22 cellular contexts compared by ENCODE assay signal in genomic region chr20:38554986-38555385, GRCh38. TPM values are rescaled to one million over a fixed set of nuclear protein-coding genes. Genes with fewer than 3 reads are reported as not detected.
DNase-seq lines count a peak whose midpoint lies in the region; ATAC-seq and TF ChIP-seq lines count a peak whose summit lies in the region.
"Had no signal": no experiment of that assay in that cellular context is flagged by ENCODE, and none has a peak within 500 bp of the region (broad histone marks: within the 10 kb centered on the region; RNA-seq: fewer than 3 reads in every experiment).

No MANE protein-coding gene starts in this region.

- DNase-seq in NB4 (ENCODE audit: low read depth) (peak; percentile 4), iris pigment epithelial cell (ENCODE audit: low read depth) (peak; percentile 58), renal cortical epithelial cell (ENCODE audit: low read depth) (peak; percentile 31), islet precursor cell (no peak), upper lobe of left lung (no peak), hippocampal formation (lab: John Stamatoyannopoulos, UW) (no peak)
- DNase-seq: BE2C; CD4-positive, CD25-positive, alpha-beta regulatory T cell; EL; GF-D8; GOT3; NCI-H1694; NCI-H2081; NCI-H2171 treated with DMSO at 0.1 percent for 48 hours; NCI-H524 treated with DMSO at 0.1 percent for 48 hours; NCI-H82; OCI-M1; SJCRH30 had no signal

- no peaks in the 10 kb centered on the region for H3K27me3 ChIP-seq in upper lobe of left lung
- H3K27me3 ChIP-seq: BE2C, SJCRH30 had no signal

- WGBS in upper lobe of left lung, 2 donors = 82 to 97% methylated on average over 2 of the region's 2 CpGs

- TF ChIP-seq POLR2A in NB4 (IDR thresholded peaks at IDR 0.05; ENCODE audit: extremely low read depth, insufficient read length) = no peak
- no peak for TF ChIP-seq POLR2A in upper lobe of left lung (IDR thresholded peaks at IDR 0.05)

- H3K4me3 ChIP-seq in NB4 (ENCODE audit: low read depth, low read length) (no peak overlapping the region), upper lobe of left lung (no peak overlapping the region)
- H3K4me3 ChIP-seq: SJCRH30 had no signal

- TF ChIP-seq CTCF in C4-2B (conservative IDR thresholded peaks at IDR 0.05) = no peak
- no peak for TF ChIP-seq CTCF in NB4 (IDR thresholded peaks at IDR 0.05; ENCODE audit: low read depth, low read length)
- TF ChIP-seq CTCF in upper lobe of left lung (IDR thresholded peaks at IDR 0.05) = no peak

- no peaks in the 10 kb centered on the region for H3K9me3 ChIP-seq in upper lobe of left lung
- H3K9me3 ChIP-seq: BE2C, SJCRH30 had no signal

- H3K27ac ChIP-seq in C4-2B (peak overlapping the region; percentile 70; the same call in 1 of the 2 replicates), upper lobe of left lung (no peak overlapping the region)
- H3K27ac ChIP-seq: SJCRH30 had no signal

- no peak for ATAC-seq in upper lobe of left lung (ENCODE audit: low FRiP score in 2 of 2)
- ATAC-seq: HCT116 had no signal

- TF ChIP-seq EP300 in upper lobe of left lung (IDR thresholded peaks at IDR 0.05) = no peak

- H3K36me3 ChIP-seq in upper lobe of left lung = peaks cover 24 to 99% (median 53%) of the 10 kb centered on the region in 4 donors

- no peaks in the 10 kb centered on the region for H3K4me1 ChIP-seq in upper lobe of left lung
- H3K4me1 ChIP-seq: BE2C, SJCRH30 had no signal

RNA-seq across cellular contexts. Expression of gene ADIG, which starts 26.0 kb away (rescaled TPM):
- total RNA-seq in renal cortical epithelial cell = not detected in 2 replicates
- under 1 TPM in 1 of 6 donors, not detected in 5; 0.29 TPM for total RNA-seq in upper lobe of left lung
- total RNA-seq: A673; CD4-positive, CD25-positive, alpha-beta regulatory T cell; LHCN-M2; SJCRH30 had no signal

RNA-seq across cellular contexts. Expression of gene ARHGAP40, which starts 46.6 kb away (rescaled TPM):
- total RNA-seq in renal cortical epithelial cell (9.2 and 9.5 TPM in 2 replicates), upper lobe of left lung (10 to 100 TPM in 1 of 6 donors, 1 to 10 TPM in 1, under 1 TPM in 4; 0.29 to 22.0 (median 0.52) TPM)
- total RNA-seq: A673; CD4-positive, CD25-positive, alpha-beta regulatory T cell; LHCN-M2; SJCRH30 had no signal

Comparison
In these comparisons a context has a peak if more than half of its experiments do, and no peak if none do; other contexts are left out.
1. DNase-seq: peak in NB4 (single experiment), iris pigment epithelial cell (single experiment) and renal cortical epithelial cell (single experiment); none in islet precursor cell (single experiment), upper lobe of left lung (0 of 2) and hippocampal formation (0 of 2).